8 cellular contexts compared by ENCODE assay signal in the genomic region with DNA sequence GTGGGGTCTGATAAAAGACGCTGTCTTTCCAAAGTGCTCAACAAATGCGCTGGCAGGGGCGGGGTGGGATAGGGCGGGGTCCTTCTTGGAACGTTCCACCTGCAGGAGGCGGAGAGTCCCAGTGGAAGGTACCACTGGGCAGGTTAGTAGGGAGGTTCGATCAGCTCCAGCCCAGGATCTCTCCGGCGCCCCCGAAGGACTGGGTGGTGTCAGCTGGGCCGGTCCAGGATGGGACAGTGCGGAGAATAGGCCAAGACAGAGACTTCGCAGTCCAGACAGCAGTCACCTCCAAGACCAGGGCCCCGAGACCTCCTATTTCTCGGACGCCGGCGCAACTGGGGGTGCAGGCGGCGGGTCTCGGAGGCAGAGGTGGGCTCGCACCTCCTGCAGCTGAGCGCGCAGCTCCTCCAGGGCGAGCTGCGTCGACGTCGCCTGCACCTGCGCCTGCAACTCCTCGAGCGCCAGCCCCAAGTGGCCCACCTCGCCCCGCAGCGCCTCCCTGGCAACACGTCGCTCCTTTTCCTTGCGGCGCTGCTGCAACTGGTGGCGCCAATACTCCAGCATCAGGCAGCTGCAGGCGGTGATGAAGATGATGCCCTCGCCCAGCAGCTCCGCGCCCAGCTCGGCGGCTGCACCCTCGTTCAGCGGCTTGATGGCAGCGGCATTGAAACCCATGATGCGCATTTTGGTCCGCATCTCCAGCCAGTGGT. TPM values are rescaled to one million over a fixed set of nuclear protein-coding genes. Genes with fewer than 3 reads are reported as not detected.
DNase-seq lines count a peak whose midpoint lies in the region; ATAC-seq and TF ChIP-seq lines count a peak whose summit lies in the region.

No MANE protein-coding gene starts in this region.

- intact Hi-C loops in stomach (cut with DNase I; ENCODE audit: low total_unique reads) = loop anchor here (10.0 kb wide), 1 partner anchor 116 kb away; no protein-coding TSS in a partner anchor
- intact Hi-C loops in activated T-helper 2 cell treated with anti-CD3 and anti-CD28 coated beads, Interferon-gamma antibody, Interleukin-2, Interleukin-4, amounts not matched to agents 10 μg/mL and 5 μg/mL and 100 μg/mL, durations not matched to agents 14 hours and 24 hours and 36 hours (cut with micrococcal nuclease) = no loop called here

- H3K4me1 Mint-ChIP-seq in activated naive CD8-positive, alpha-beta T cell treated with anti-CD3 and anti-CD28 coated beads, Interleukin-2, amount 50 U/mL, for 24 hours = peaks cover 10% of the 10 kb centered on the region
- peaks cover 11% of the 10 kb centered on the region for H3K4me1 Mint-ChIP-seq in activated CD4-positive, alpha-beta memory T cell treated with anti-CD3 and anti-CD28 coated beads, Interleukin-2, amount 10 ng/mL, durations not matched to agents 7 days and 5 days
- H3K4me1 Mint-ChIP-seq in activated T-helper 2 cell treated with anti-CD3 and anti-CD28 coated beads, Interferon-gamma antibody, Interleukin-2, Interleukin-4, amounts not matched to agents 10 μg/mL and 5 μg/mL and 100 μg/mL, durations not matched to agents 14 hours and 24 hours and 36 hours (ENCODE audit: low read depth) = peaks cover 8% of the 10 kb centered on the region

- ATAC-seq in activated naive CD8-positive, alpha-beta T cell treated with anti-CD3 and anti-CD28 coated beads, Interleukin-2, amount 50 U/mL, for 24 hours = peak; percentile 47

- peaks cover 16% of the 10 kb centered on the region for H3K36me3 Mint-ChIP-seq in activated naive CD8-positive, alpha-beta T cell treated with anti-CD3 and anti-CD28 coated beads, Interleukin-2, amount 50 U/mL, for 24 hours (ENCODE audit: low read depth)
- H3K36me3 Mint-ChIP-seq in activated CD4-positive, alpha-beta memory T cell treated with anti-CD3 and anti-CD28 coated beads, Interleukin-2, amount 10 ng/mL, durations not matched to agents 7 days and 5 days (ENCODE audit: low read depth) = peaks cover 49% of the 10 kb centered on the region
- H3K36me3 Mint-ChIP-seq in activated T-helper 2 cell treated with anti-CD3 and anti-CD28 coated beads, Interferon-gamma antibody, Interleukin-2, Interleukin-4, amounts not matched to agents 10 μg/mL and 5 μg/mL and 100 μg/mL, durations not matched to agents 14 hours and 24 hours and 36 hours (ENCODE audit: low read depth) = peaks cover 50% of the 10 kb centered on the region

- no peak for TF ChIP-seq POLR2A in stomach (IDR thresholded peaks at IDR 0.05)

- DNase-seq in stimulated activated naive CD4-positive, alpha-beta T cell (lab: John Stamatoyannopoulos, UW) = peak in 4 of 6 experiments; percentile 9 to 24 (median 16)
- DNase-seq in stimulated activated naive CD4-positive, alpha-beta T cell treated with Interleukin-2 at 50 U/mL for 16 hours (lab: John Stamatoyannopoulos, UW) = no peak
- DNase-seq in activated naive CD8-positive, alpha-beta T cell treated with anti-CD3 and anti-CD28 coated beads, Interleukin-2, amount 50 U/mL, for 24 hours = no peak
- peak; percentile 91 for DNase-seq in islet precursor cell
- peak; percentile 70 for DNase-seq in stomach
- DNase-seq in activated CD4-positive, alpha-beta memory T cell treated with anti-CD3 and anti-CD28 coated beads, Interleukin-2, amount 10 ng/mL, durations not matched to agents 7 days and 5 days = no peak
- no peak for DNase-seq in GF-D8 (lab: John Stamatoyannopoulos, UW)
- no peak for DNase-seq in activated T-helper 2 cell treated with anti-CD3 and anti-CD28 coated beads, Interferon-gamma antibody, Interleukin-2, Interleukin-4, amounts not matched to agents 10 μg/mL and 5 μg/mL and 100 μg/mL, durations not matched to agents 14 hours and 24 hours and 36 hours (ENCODE audit: low spot score)

- peak in 1 of 7 experiments; percentile 6 for TF ChIP-seq CTCF in stomach (IDR thresholded peaks at IDR 0.05)

- 6 to 15% (median 6%) methylated on average over 20 to 51 of the region's 51 CpGs for WGBS in stomach, 5 donors

- POLR2A ChIA-PET in activated CD4-positive, alpha-beta memory T cell treated with anti-CD3 and anti-CD28 coated beads, Interleukin-2, amount 10 ng/mL, durations not matched to agents 7 days and 5 days (lab: Charles Lee) = interaction anchor here (0.5 to 0.6 kb wide), 2 partner anchors 150 to 1611 kb away, joined by 3 read pairs; no protein-coding TSS in a partner anchor

- H3K36me3 ChIP-seq in stomach = peaks cover 29 to 40% (median 38%) of the 10 kb centered on the region in 4 donors

- H3K9me3 Mint-ChIP-seq in activated naive CD8-positive, alpha-beta T cell treated with anti-CD3 and anti-CD28 coated beads, Interleukin-2, amount 50 U/mL, for 24 hours = peaks cover 6% of the 10 kb centered on the region
- H3K9me3 Mint-ChIP-seq in activated CD4-positive, alpha-beta memory T cell treated with anti-CD3 and anti-CD28 coated beads, Interleukin-2, amount 10 ng/mL, durations not matched to agents 7 days and 5 days = peaks cover 10% of the 10 kb centered on the region
- H3K9me3 Mint-ChIP-seq in activated T-helper 2 cell treated with anti-CD3 and anti-CD28 coated beads, Interferon-gamma antibody, Interleukin-2, Interleukin-4, amounts not matched to agents 10 μg/mL and 5 μg/mL and 100 μg/mL, durations not matched to agents 14 hours and 24 hours and 36 hours = peaks cover 9% of the 10 kb centered on the region

- no peaks in the 10 kb centered on the region for H3K9me3 ChIP-seq in stomach

- peaks cover 18 to 57% (median 35%) of the 10 kb centered on the region in 4 donors for H3K4me1 ChIP-seq in stomach

- CTCF ChIA-PET in activated CD4-positive, alpha-beta memory T cell treated with anti-CD3 and anti-CD28 coated beads, Interleukin-2, amount 10 ng/mL, durations not matched to agents 7 days and 5 days (lab: Charles Lee) = interaction anchor here (1.5 kb wide), 1 partner anchor 113 kb away, joined by 8 read pairs; no protein-coding TSS in a partner anchor

- TF ChIP-seq EP300 in stomach (IDR thresholded peaks at IDR 0.05) = no peak

- peak overlapping the region; percentile 39 for H3K27ac Mint-ChIP-seq in activated naive CD8-positive, alpha-beta T cell treated with anti-CD3 and anti-CD28 coated beads, Interleukin-2, amount 50 U/mL, for 24 hours
- no peak overlapping the region for H3K27ac Mint-ChIP-seq in activated CD4-positive, alpha-beta memory T cell treated with anti-CD3 and anti-CD28 coated beads, Interleukin-2, amount 10 ng/mL, durations not matched to agents 7 days and 5 days
- H3K27ac Mint-ChIP-seq in activated T-helper 2 cell treated with anti-CD3 and anti-CD28 coated beads, Interferon-gamma antibody, Interleukin-2, Interleukin-4, amounts not matched to agents 10 μg/mL and 5 μg/mL and 100 μg/mL, durations not matched to agents 14 hours and 24 hours and 36 hours = no peak overlapping the region

- H3K4me3 ChIP-seq in stomach = peak overlapping the region; percentile 39 to 49 (median 46)

- H3K4me3 Mint-ChIP-seq in activated naive CD8-positive, alpha-beta T cell treated with anti-CD3 and anti-CD28 coated beads, Interleukin-2, amount 50 U/mL, for 24 hours = no peak overlapping the region
- H3K4me3 Mint-ChIP-seq in activated CD4-positive, alpha-beta memory T cell treated with anti-CD3 and anti-CD28 coated beads, Interleukin-2, amount 10 ng/mL, durations not matched to agents 7 days and 5 days = no peak overlapping the region
- H3K4me3 Mint-ChIP-seq in activated T-helper 2 cell treated with anti-CD3 and anti-CD28 coated beads, Interferon-gamma antibody, Interleukin-2, Interleukin-4, amounts not matched to agents 10 μg/mL and 5 μg/mL and 100 μg/mL, durations not matched to agents 14 hours and 24 hours and 36 hours (ENCODE audit: low read depth) = no peak overlapping the region

- H3K27me3 ChIP-seq in stomach = peaks cover 0 to 10% (median 10%) of the 10 kb centered on the region in 3 donors

- H3K27ac ChIP-seq in stomach = peak overlapping the region; percentile 9 to 72 (median 59)

- no peaks in the 10 kb centered on the region for H3K27me3 Mint-ChIP-seq in activated naive CD8-positive, alpha-beta T cell treated with anti-CD3 and anti-CD28 coated beads, Interleukin-2, amount 50 U/mL, for 24 hours
- H3K27me3 Mint-ChIP-seq in activated CD4-positive, alpha-beta memory T cell treated with anti-CD3 and anti-CD28 coated beads, Interleukin-2, amount 10 ng/mL, durations not matched to agents 7 days and 5 days = no peaks in the 10 kb centered on the region
- H3K27me3 Mint-ChIP-seq in activated T-helper 2 cell treated with anti-CD3 and anti-CD28 coated beads, Interferon-gamma antibody, Interleukin-2, Interleukin-4, amounts not matched to agents 10 μg/mL and 5 μg/mL and 100 μg/mL, durations not matched to agents 14 hours and 24 hours and 36 hours (ENCODE audit: low read depth) = no peaks in the 10 kb centered on the region

RNA-seq across cellular contexts. Expression of gene VASP, which starts 21.6 kb away (rescaled TPM):
- 100 to 1,000 TPM in 3 of 5 donors, 10 to 100 TPM in 2; 48.4 to 280 (median 119) TPM for total RNA-seq in stomach
- 100 to 1,000 TPM in 1 of 3 donors, 10 to 100 TPM in 2; 62.8 to 149 (median 76.0) TPM for polyA plus RNA-seq in stomach
- total RNA-seq in activated CD4-positive, alpha-beta memory T cell treated with anti-CD3 and anti-CD28 coated beads, Interleukin-2, amount 10 ng/mL, durations not matched to agents 7 days and 5 days = 100 to 1,000 TPM; 224 to 233 TPM
- 232 and 244 TPM in 2 replicates for total RNA-seq in activated T-helper 2 cell treated with anti-CD3 and anti-CD28 coated beads, Interferon-gamma antibody, Interleukin-2, Interleukin-4, amounts not matched to agents 10 μg/mL and 5 μg/mL and 100 μg/mL, durations not matched to agents 14 hours and 24 hours and 36 hours

RNA-seq across cellular contexts. Expression of gene PPM1N, which starts 30.7 kb away (rescaled TPM):
- 1 to 10 TPM in 1 of 5 donors, under 1 TPM in 1, not detected in 3; 0.92 to 1.6 TPM for total RNA-seq in stomach
- 1 to 10 TPM; 1.9 to 5.2 (median 4.9) TPM for polyA plus RNA-seq in stomach
- total RNA-seq in activated CD4-positive, alpha-beta memory T cell treated with anti-CD3 and anti-CD28 coated beads, Interleukin-2, amount 10 ng/mL, durations not matched to agents 7 days and 5 days = 1 to 10 TPM; 3.5 to 4.3 TPM
- 2.5 and 3.1 TPM in 2 replicates for total RNA-seq in activated T-helper 2 cell treated with anti-CD3 and anti-CD28 coated beads, Interferon-gamma antibody, Interleukin-2, Interleukin-4, amounts not matched to agents 10 μg/mL and 5 μg/mL and 100 μg/mL, durations not matched to agents 14 hours and 24 hours and 36 hours

RNA-seq across cellular contexts. Expression of gene RTN2, which starts 32.1 kb away (rescaled TPM):
- total RNA-seq in stomach = 10 to 100 TPM in 2 of 5 donors, 1 to 10 TPM in 2, not detected in 1; 2.0 to 37.3 (median 10.6) TPM
- 1 to 10 TPM; 4.7 to 9.3 (median 7.9) TPM for polyA plus RNA-seq in stomach
- total RNA-seq in activated CD4-positive, alpha-beta memory T cell treated with anti-CD3 and anti-CD28 coated beads, Interleukin-2, amount 10 ng/mL, durations not matched to agents 7 days and 5 days = 1 to 10 TPM; 3.0 to 5.5 TPM
- 4.0 and 8.1 TPM in 2 replicates for total RNA-seq in activated T-helper 2 cell treated with anti-CD3 and anti-CD28 coated beads, Interferon-gamma antibody, Interleukin-2, Interleukin-4, amounts not matched to agents 10 μg/mL and 5 μg/mL and 100 μg/mL, durations not matched to agents 14 hours and 24 hours and 36 hours

RNA-seq across cellular contexts. Expression of gene OPA3, which starts 55.7 kb away (rescaled TPM):
- 10 to 100 TPM in 1 of 5 donors, 1 to 10 TPM in 3, under 1 TPM in 1; under 0.01 to 27.5 (median 3.7) TPM for total RNA-seq in stomach
- polyA plus RNA-seq in stomach = 1 to 10 TPM; 2.9 to 5.5 (median 4.9) TPM
- total RNA-seq in activated CD4-positive, alpha-beta memory T cell treated with anti-CD3 and anti-CD28 coated beads, Interleukin-2, amount 10 ng/mL, durations not matched to agents 7 days and 5 days = 10 to 100 TPM; 12.0 to 12.9 TPM
- total RNA-seq in activated T-helper 2 cell treated with anti-CD3 and anti-CD28 coated beads, Interferon-gamma antibody, Interleukin-2, Interleukin-4, amounts not matched to agents 10 μg/mL and 5 μg/mL and 100 μg/mL, durations not matched to agents 14 hours and 24 hours and 36 hours = 15.2 and 15.9 TPM in 2 replicates

Comparison
In these comparisons a context has a peak if more than half of its experiments do, and no peak if none do; other contexts are left out.
1. DNase-seq: peak in stimulated activated naive CD4-positive, alpha-beta T cell (4 of 6), islet precursor cell (single experiment) and stomach (single experiment); none in stimulated activated naive CD4-positive, alpha-beta T cell treated with Interleukin-2 at 50 U/mL for 16 hours (single experiment), activated naive CD8-positive, alpha-beta T cell treated with anti-CD3 and anti-CD28 coated beads, Interleukin-2, amount 50 U/mL, for 24 hours (single experiment), activated CD4-positive, alpha-beta memory T cell treated with anti-CD3 and anti-CD28 coated beads, Interleukin-2, amount 10 ng/mL, durations not matched to agents 7 days and 5 days (single experiment), GF-D8 (single experiment) and activated T-helper 2 cell treated with anti-CD3 and anti-CD28 coated beads, Interferon-gamma antibody, Interleukin-2, Interleukin-4, amounts not matched to agents 10 μg/mL and 5 μg/mL and 100 μg/mL, durations not matched to agents 14 hours and 24 hours and 36 hours (single experiment).